16 cellular contexts compared by ENCODE assay signal in genomic region chr13:59533561-59534337, GRCh38.
DNase-seq lines count a peak whose midpoint lies in the region; ATAC-seq, FAIRE-seq and TF ChIP-seq lines count a peak whose summit lies in the region.
"Had no signal": no experiment of that assay in that cellular context is flagged by ENCODE, and none has a peak within 500 bp of the region (broad histone marks: within the 10 kb centered on the region; RNA-seq: fewer than 3 reads in every experiment).

No MANE protein-coding gene starts in this region.

- no peak overlapping the region for H3K4me3 ChIP-seq in Loucy (ENCODE audit: low read length, poor library complexity, severe bottlenecking)
- H3K4me3 ChIP-seq in mesenchymal stem cell (ENCODE audit: insufficient read depth in 1 of 2, low read depth in 1 of 2, low read length in 2 of 2), result no peak overlapping the region
- H3K4me3 ChIP-seq in vagina, result no peak overlapping the region
- no peak overlapping the region for H3K4me3 ChIP-seq in kidney (ENCODE audit: low read length in 2 of 2)
- H3K4me3 ChIP-seq: colonic mucosa had no signal

- no peak for ATAC-seq in HG03108 (IDR thresholded peaks at IDR 0.05; ENCODE audit: unreplicated experiment)
- ATAC-seq: activated CD4-positive, CD25-positive, alpha-beta regulatory T cell treated with anti-CD3 and anti-CD28 coated beads, Interleukin-2, amount 50 U/mL, for 24 hours; stimulated activated effector memory CD8-positive, alpha-beta T cell treated with anti-CD3 and anti-CD28 coated beads, Interleukin-12 subunit alpha, Interleukin-12 subunit beta, amount 100 ng/mL, for 72 hours had no signal

- H2AFZ ChIP-seq in Loucy (ENCODE audit: low read length), result peak overlapping the region; percentile 24; the same call in 1 of the 2 replicates
- no peak overlapping the region for H2AFZ ChIP-seq in mesenchymal stem cell (ENCODE audit: low read depth, low read length)

- H2BK12ac ChIP-seq in mesenchymal stem cell (ENCODE audit: low read length in 2 of 2), result no peak overlapping the region

- no peaks in the 10 kb centered on the region for H3K27me3 Mint-ChIP-seq in chondrocyte (ENCODE audit: low read depth)
- H3K27me3 Mint-ChIP-seq: activated naive CD8-positive, alpha-beta T cell had no signal

- no peaks in the 10 kb centered on the region for H3K79me1 ChIP-seq in mesenchymal stem cell (replicated peaks; ENCODE audit: low read length, poor library complexity, severe bottlenecking)

- no peak overlapping the region for H4K91ac ChIP-seq in mesenchymal stem cell (ENCODE audit: low read length)

- H3K36me3 Mint-ChIP-seq in chondrocyte (ENCODE audit: low read depth), result no peaks in the 10 kb centered on the region
- H3K36me3 Mint-ChIP-seq: activated naive CD8-positive, alpha-beta T cell; stimulated activated effector memory CD8-positive, alpha-beta T cell treated with anti-CD3 and anti-CD28 coated beads, Interleukin-12 subunit alpha, Interleukin-12 subunit beta, amount 100 ng/mL, for 72 hours had no signal

- no peak overlapping the region for H3K4me3 Mint-ChIP-seq in chondrocyte (ENCODE audit: unreplicated experiment)
- H3K4me3 Mint-ChIP-seq: activated naive CD8-positive, alpha-beta T cell; stimulated activated effector memory CD8-positive, alpha-beta T cell treated with anti-CD3 and anti-CD28 coated beads, Interleukin-12 subunit alpha, Interleukin-12 subunit beta, amount 100 ng/mL, for 72 hours had no signal

- H3K4me1 ChIP-seq in Loucy (ENCODE audit: insufficient read depth, low read length, poor library complexity, severe bottlenecking) (peaks cover 56% of the 10 kb centered on the region), mesenchymal stem cell (ENCODE audit: control insufficient read depth, insufficient read depth, low read depth, low read length) (peaks cover 3% of the 10 kb centered on the region), vagina (no peaks in the 10 kb centered on the region), kidney (ENCODE audit: control insufficient read depth in 1 of 2, insufficient read depth in 1 of 2, low read depth in 1 of 2, low read length in 2 of 2) (peaks cover 4 to 5% of the 10 kb centered on the region in 2 donors)
- H3K4me1 ChIP-seq: colonic mucosa had no signal

- H3F3A ChIP-seq in Loucy (ENCODE audit: low read depth), result no peaks in the 10 kb centered on the region

- H3K27me3 ChIP-seq in Loucy (ENCODE audit: insufficient read depth, low read length, poor library complexity, severe bottlenecking) (no peaks in the 10 kb centered on the region), mesenchymal stem cell (ENCODE audit: control insufficient read depth in 1 of 2, insufficient read depth in 1 of 2, low read length in 2 of 2) (no peaks in the 10 kb centered on the region), vagina (no peaks in the 10 kb centered on the region)
- H3K27me3 ChIP-seq: colonic mucosa had no signal

- H3K9me3 Mint-ChIP-seq in chondrocyte (ENCODE audit: low read depth), result no peaks in the 10 kb centered on the region
- H3K9me3 Mint-ChIP-seq: stimulated activated effector memory CD8-positive, alpha-beta T cell treated with anti-CD3 and anti-CD28 coated beads, Interleukin-12 subunit alpha, Interleukin-12 subunit beta, amount 100 ng/mL, for 72 hours had no signal

- H3K79me2 ChIP-seq in Loucy (ENCODE audit: insufficient read depth, low read length), result no peaks in the 10 kb centered on the region

- H2BK15ac ChIP-seq in mesenchymal stem cell (ENCODE audit: low read depth, poor library complexity, severe bottlenecking), result no peak overlapping the region

- TF ChIP-seq POLR2A in vagina (IDR thresholded peaks at IDR 0.05), result no peak

- no peak overlapping the region for H3K18ac ChIP-seq in mesenchymal stem cell (ENCODE audit: low read depth in 1 of 2, low read length in 2 of 2)

- H2BK5ac ChIP-seq in mesenchymal stem cell (ENCODE audit: low read depth, low read length, poor library complexity, severe bottlenecking), result no peak overlapping the region

- H3K14ac ChIP-seq in mesenchymal stem cell (ENCODE audit: low read length in 2 of 2), result no peak overlapping the region

- no peak overlapping the region for H3K27ac Mint-ChIP-seq in chondrocyte (ENCODE audit: unreplicated experiment)
- H3K27ac Mint-ChIP-seq: activated naive CD8-positive, alpha-beta T cell; stimulated activated effector memory CD8-positive, alpha-beta T cell treated with anti-CD3 and anti-CD28 coated beads, Interleukin-12 subunit alpha, Interleukin-12 subunit beta, amount 100 ng/mL, for 72 hours had no signal

- no peak overlapping the region for H3K4ac ChIP-seq in mesenchymal stem cell (ENCODE audit: low read depth in 1 of 2, low read length in 2 of 2)

- no peak for TF ChIP-seq CTCF in Loucy (conservative IDR thresholded peaks at IDR 0.05; ENCODE audit: low read length)
- TF ChIP-seq CTCF in vagina (IDR thresholded peaks at IDR 0.05), result no peak
- no peak for TF ChIP-seq CTCF in chondrocyte (IDR thresholded peaks at IDR 0.05)
- no peak for TF ChIP-seq CTCF in kidney (IDR thresholded peaks at IDR 0.05; ENCODE audit: borderline replicate concordance, extremely low read depth, insufficient read depth)

- intact Hi-C loops in vagina (cut with DNase I) (no loop called here), kidney (cut with DNase I) (no loop called here)

- H3K36me3 ChIP-seq in Loucy (ENCODE audit: insufficient read depth, low read length) (no peaks in the 10 kb centered on the region), mesenchymal stem cell (ENCODE audit: control insufficient read depth in 1 of 2, insufficient read depth in 2 of 2, low read depth in 1 of 2, low read length in 2 of 2) (no peaks in the 10 kb centered on the region), vagina (no peaks in the 10 kb centered on the region), kidney (ENCODE audit: control insufficient read depth in 1 of 2, insufficient read depth in 2 of 2, low read length in 2 of 2) (no peaks in the 10 kb centered on the region)
- H3K36me3 ChIP-seq: colonic mucosa had no signal

- H3K9ac ChIP-seq in Loucy (ENCODE audit: low read depth, low read length, poor library complexity, severe bottlenecking) (no peak overlapping the region), mesenchymal stem cell (ENCODE audit: low read length) (no peak overlapping the region), kidney (ENCODE audit: low read length in 2 of 2) (no peak overlapping the region)

- H4K8ac ChIP-seq in mesenchymal stem cell (ENCODE audit: low read length), result no peak overlapping the region

- no peak overlapping the region for H3K23ac ChIP-seq in mesenchymal stem cell (ENCODE audit: low read length in 2 of 2)

- H3K4me2 ChIP-seq in Loucy (ENCODE audit: low read depth, low read length, poor library complexity, severe bottlenecking), result peak overlapping the region; percentile 33
- H3K4me2 ChIP-seq in mesenchymal stem cell (ENCODE audit: low read length, poor library complexity, severe bottlenecking), result no peak overlapping the region

- peaks cover 37% of the 10 kb centered on the region for H3K4me1 Mint-ChIP-seq in chondrocyte (ENCODE audit: low read depth)

- H2AK5ac ChIP-seq in mesenchymal stem cell (ENCODE audit: low read length, severe bottlenecking), result no peak overlapping the region

- peak; percentile 50 for DNase-seq in DMS53 (lab: John Stamatoyannopoulos, UW)
- DNase-seq in astrocyte of the hippocampus (ENCODE audit: low read depth, low spot score), result peak; percentile 28
- peak; percentile 24 for DNase-seq in mesenchymal stem cell
- no peak for DNase-seq in vagina (ENCODE audit: extremely low spot score in 2 of 2)
- DNase-seq in chondrocyte (ENCODE audit: low spot score), result no peak
- no peak for DNase-seq in kidney
- DNase-seq: AML-193; colonic mucosa; NCI-H2107; stimulated activated CD4-positive, alpha-beta T cell treated with anti-CD3 and anti-CD28 coated beads, Interleukin-4, amount 100 ng/mL, for 24 hours had no signal

- no peaks in the 10 kb centered on the region for H3K9me2 ChIP-seq in Loucy (replicated peaks; ENCODE audit: low read depth, low read length)

- FAIRE-seq in kidney (lab: Jason Lieb, UNC), result no peak
- FAIRE-seq: GM12892 had no signal

- WGBS in mesenchymal stem cell, result 47% methylated on average over 3 of the region's 3 CpGs

- no peak overlapping the region for H2BK120ac ChIP-seq in mesenchymal stem cell (ENCODE audit: low read depth, low read length)

- H3K9me3 ChIP-seq in Loucy (ENCODE audit: insufficient read depth, low read depth, low read length), result no peaks in the 10 kb centered on the region
- H3K9me3 ChIP-seq in mesenchymal stem cell (ENCODE audit: control insufficient read depth, low read length), result no peaks in the 10 kb centered on the region
- no peaks in the 10 kb centered on the region for H3K9me3 ChIP-seq in vagina
- no peaks in the 10 kb centered on the region for H3K9me3 ChIP-seq in kidney (ENCODE audit: control insufficient read depth in 1 of 2, low read length in 2 of 2)
- H3K9me3 ChIP-seq: colonic mucosa had no signal

- H3K27ac ChIP-seq in mesenchymal stem cell (ENCODE audit: low read length, poor library complexity, severe bottlenecking), result no peak overlapping the region
- H3K27ac ChIP-seq in vagina, result no peak overlapping the region
- H3K27ac ChIP-seq in kidney (ENCODE audit: low read depth in 2 of 2, low read length in 2 of 2), result no peak overlapping the region
- H3K27ac ChIP-seq: colonic mucosa had no signal

- H4K20me1 ChIP-seq in Loucy (ENCODE audit: insufficient read depth, low read length, poor library complexity, severe bottlenecking), result no peaks in the 10 kb centered on the region

Comparison
In these comparisons a context has a peak if more than half of its experiments do, and no peak if none do; other contexts are left out.
1. DNase-seq: peak in DMS53 (single experiment), astrocyte of the hippocampus (single experiment) and mesenchymal stem cell (single experiment); none in vagina (0 of 2), chondrocyte (single experiment) and kidney (single experiment).